ENCODE assay signal across 1 cellular context in the genomic region with DNA sequence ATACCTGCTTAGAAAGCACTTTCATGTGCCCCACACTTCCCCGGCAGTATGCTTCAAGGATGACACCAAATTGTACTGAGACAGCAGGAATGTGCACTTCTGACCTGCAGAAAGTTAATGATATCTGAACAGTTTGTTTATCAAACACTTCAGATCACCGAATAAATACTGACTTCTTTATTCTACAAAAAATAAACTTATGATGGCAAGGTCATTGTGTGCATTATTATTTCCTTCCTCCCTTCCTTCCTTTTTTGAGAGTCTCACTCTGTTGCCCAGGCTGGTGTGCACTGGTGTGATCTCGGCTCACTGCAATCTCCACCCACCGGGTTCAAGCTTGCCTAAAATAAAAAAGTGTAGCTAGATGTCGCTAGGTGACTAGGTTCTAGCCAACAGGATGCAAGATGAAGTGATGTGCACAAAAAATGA.
TF ChIP-seq lines count a peak whose summit lies in the region.

No MANE protein-coding gene starts in this region.

TF ChIP-seq in SK-N-SH, 30 proteins besides CTCF, POLR2A, EP300 and RAD21 (continued from another document):
- TF ChIP-seq TCF12 (IDR thresholded peaks at IDR 0.05) (no peak), MXI1 (IDR thresholded peaks at IDR 0.05; ENCODE audit: low read depth, low read length) (no peak), MEF2A (IDR thresholded peaks at IDR 0.05; ENCODE audit: borderline replicate concordance, low read depth) (no peak), FOXJ3 (CRISPR knock-in tag; IDR thresholded peaks at IDR 0.05) (no peak), FOXM1 (IDR thresholded peaks at IDR 0.05; ENCODE audit: low read depth) (no peak), NRF1 (IDR thresholded peaks at IDR 0.05; ENCODE audit: low read depth, low read length) (no peak), TEAD4 (IDR thresholded peaks at IDR 0.05; ENCODE audit: borderline replicate concordance, insufficient read depth) (no peak), NFIC (IDR thresholded peaks at IDR 0.05; ENCODE audit: borderline replicate concordance) (no peak), RFX5 (IDR thresholded peaks at IDR 0.05; ENCODE audit: low read length) (no peak), JUND (IDR thresholded peaks at IDR 0.05) (no peak), GABPA (IDR thresholded peaks at IDR 0.05; ENCODE audit: low read depth) (no peak), EZH2phosphoT487 (IDR thresholded peaks at IDR 0.05; ENCODE audit: borderline replicate concordance, low read depth) (no peak)
- TF ChIP-seq, protein P1, sequence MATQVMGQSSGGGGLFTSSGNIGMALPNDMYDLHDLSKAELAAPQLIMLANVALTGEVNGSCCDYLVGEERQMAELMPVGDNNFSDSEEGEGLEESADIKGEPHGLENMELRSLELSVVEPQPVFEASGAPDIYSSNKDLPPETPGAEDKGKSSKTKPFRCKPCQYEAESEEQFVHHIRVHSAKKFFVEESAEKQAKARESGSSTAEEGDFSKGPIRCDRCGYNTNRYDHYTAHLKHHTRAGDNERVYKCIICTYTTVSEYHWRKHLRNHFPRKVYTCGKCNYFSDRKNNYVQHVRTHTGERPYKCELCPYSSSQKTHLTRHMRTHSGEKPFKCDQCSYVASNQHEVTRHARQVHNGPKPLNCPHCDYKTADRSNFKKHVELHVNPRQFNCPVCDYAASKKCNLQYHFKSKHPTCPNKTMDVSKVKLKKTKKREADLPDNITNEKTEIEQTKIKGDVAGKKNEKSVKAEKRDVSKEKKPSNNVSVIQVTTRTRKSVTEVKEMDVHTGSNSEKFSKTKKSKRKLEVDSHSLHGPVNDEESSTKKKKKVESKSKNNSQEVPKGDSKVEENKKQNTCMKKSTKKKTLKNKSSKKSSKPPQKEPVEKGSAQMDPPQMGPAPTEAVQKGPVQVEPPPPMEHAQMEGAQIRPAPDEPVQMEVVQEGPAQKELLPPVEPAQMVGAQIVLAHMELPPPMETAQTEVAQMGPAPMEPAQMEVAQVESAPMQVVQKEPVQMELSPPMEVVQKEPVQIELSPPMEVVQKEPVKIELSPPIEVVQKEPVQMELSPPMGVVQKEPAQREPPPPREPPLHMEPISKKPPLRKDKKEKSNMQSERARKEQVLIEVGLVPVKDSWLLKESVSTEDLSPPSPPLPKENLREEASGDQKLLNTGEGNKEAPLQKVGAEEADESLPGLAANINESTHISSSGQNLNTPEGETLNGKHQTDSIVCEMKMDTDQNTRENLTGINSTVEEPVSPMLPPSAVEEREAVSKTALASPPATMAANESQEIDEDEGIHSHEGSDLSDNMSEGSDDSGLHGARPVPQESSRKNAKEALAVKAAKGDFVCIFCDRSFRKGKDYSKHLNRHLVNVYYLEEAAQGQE (IDR thresholded peaks at IDR 0.05; ENCODE audit: low read depth, low read length) = no peak
- TF ChIP-seq, protein P2, sequence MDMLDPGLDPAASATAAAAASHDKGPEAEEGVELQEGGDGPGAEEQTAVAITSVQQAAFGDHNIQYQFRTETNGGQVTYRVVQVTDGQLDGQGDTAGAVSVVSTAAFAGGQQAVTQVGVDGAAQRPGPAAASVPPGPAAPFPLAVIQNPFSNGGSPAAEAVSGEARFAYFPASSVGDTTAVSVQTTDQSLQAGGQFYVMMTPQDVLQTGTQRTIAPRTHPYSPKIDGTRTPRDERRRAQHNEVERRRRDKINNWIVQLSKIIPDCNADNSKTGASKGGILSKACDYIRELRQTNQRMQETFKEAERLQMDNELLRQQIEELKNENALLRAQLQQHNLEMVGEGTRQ (IDR thresholded peaks at IDR 0.05; ENCODE audit: borderline replicate concordance, low read depth, low read length) = no peak
